Comparison of ENCODE assay signal across 32 cellular contexts in the genomic region with DNA sequence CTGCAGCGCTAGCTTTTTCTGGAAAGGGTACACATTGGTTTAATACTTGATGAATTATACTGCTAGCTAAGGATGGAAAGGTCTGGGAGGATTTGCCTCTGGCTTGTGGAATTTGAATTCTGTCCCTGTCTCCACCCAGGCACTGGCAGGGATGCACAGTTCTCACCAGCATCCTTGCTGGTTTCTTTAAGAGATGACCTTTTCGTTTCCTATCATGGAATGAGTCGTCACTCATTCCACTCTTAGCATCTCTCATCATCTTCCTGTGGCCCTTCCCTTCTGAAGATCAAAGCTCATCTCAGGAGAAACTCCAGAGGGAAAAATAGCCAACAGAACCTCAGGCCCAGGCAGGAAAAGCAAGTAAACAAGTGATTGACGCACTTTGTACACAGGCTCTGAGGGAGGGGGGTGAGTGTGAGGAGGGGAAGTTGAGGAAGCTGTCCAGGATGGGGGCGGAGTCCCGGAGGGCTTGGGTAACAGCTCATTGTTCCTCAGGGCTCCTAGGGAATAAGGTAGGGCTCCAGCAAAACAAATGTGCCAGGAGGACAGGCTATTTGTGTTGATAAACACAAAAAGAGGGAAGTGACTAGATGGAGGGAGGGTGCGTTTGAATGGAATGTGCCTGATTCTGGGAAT.
"Had no signal": no experiment of that assay in that cellular context is flagged by ENCODE, and none has a peak within 500 bp of the region (broad histone marks: within the 10 kb centered on the region; RNA-seq: fewer than 3 reads in every experiment).

No MANE protein-coding gene starts in this region.

- ATAC-seq: activated T-cell treated with anti-CD3 and anti-CD28 coated beads, Interleukin-2, amount 50 U/mL, for 4 hours; body of pancreas had no signal

- H3K27ac ChIP-seq: body of pancreas, PC-9, RWPE1, SJSA1 had no signal

- H3K4me3 Mint-ChIP-seq: activated CD4-positive, alpha-beta memory T cell treated with anti-CD3 and anti-CD28 coated beads for 36 hours; activated naive CD4-positive, alpha-beta T cell treated with anti-CD3 and anti-CD28 coated beads for 36 hours; activated T-cell treated with anti-CD3 and anti-CD28 coated beads, Interleukin-2, amount 50 U/mL, for 4 hours; activated T-helper 1 cell treated with anti-CD3 and anti-CD28 coated beads, Interleukin-12 subunit alpha, Interleukin-12 subunit beta, Interleukin-2, Interleukin-4 antibody, amounts not matched to agents 30 ng/mL and 10 ng/mL and 1 ng/mL, durations not matched to agents 14 hours and 24 hours and 36 hours; T-helper 1 cell treated with Interleukin-12 subunit alpha and Interleukin-12 subunit beta and Interleukin-4 antibody, amounts not matched to agents 30 μg/mL and 1 μg/mL, for 36 hours; T-helper 2 cell treated with Interferon-gamma antibody and Interleukin-4, amounts not matched to agents 5 μg/mL and 100 μg/mL, for 36 hours had no signal

- DNase-seq: activated CD4-positive, alpha-beta memory T cell treated with anti-CD3 and anti-CD28 coated beads for 36 hours; activated CD4-positive, alpha-beta T cell treated with anti-CD3 and anti-CD28 coated beads for 4 hours; activated CD4-positive, alpha-beta T cell treated with anti-CD3 and anti-CD28 coated beads, Interleukin-2, amount 50 U/mL, for 1 hour; activated CD4-positive, CD25-positive, alpha-beta regulatory T cell treated with anti-CD3 and anti-CD28 coated beads, Interleukin-2, amount 50 U/mL, for 72 hours; activated CD8-positive, alpha-beta memory T cell treated with anti-CD3 and anti-CD28 coated beads, Interleukin-2, amount 50 U/mL, for 4 hours; activated gamma-delta T cell treated with Interleukin-2 at 50 U/mL for 16 hours; activated naive CD4-positive, alpha-beta T cell treated with anti-CD3 and anti-CD28 coated beads for 36 hours; activated T-cell treated with anti-CD3 and anti-CD28 coated beads for 4 hours; activated T-cell treated with anti-CD3 and anti-CD28 coated beads, Interleukin-2, amount 50 U/mL, for 4 hours; body of pancreas; Kasumi-1; KG1; MG63; NCI-H1048; NCI-H1436 treated with DMSO at 0.1 percent for 48 hours; NCI-H1694 treated with DMSO at 0.1 percent for 48 hours; NCI-H2029; NCI-H345; NCI-H510A; NCI-H526; NCI-H748 treated with DMSO at 0.1 percent for 48 hours; NK-92 treated with Interleukin-12 subunit alpha and Interleukin-12 subunit beta, amount 100 ng/mL, for 24 hours; PC-9; SHP77; SK-N-SH had no signal

- H3K9me3 Mint-ChIP-seq: T-helper 1 cell treated with Interleukin-12 subunit alpha and Interleukin-12 subunit beta and Interleukin-4 antibody, amounts not matched to agents 30 μg/mL and 1 μg/mL, for 36 hours; T-helper 2 cell treated with Interferon-gamma antibody and Interleukin-4, amounts not matched to agents 5 μg/mL and 100 μg/mL, for 36 hours had no signal

- H3K4me1 ChIP-seq: adrenal gland, body of pancreas, breast epithelium, SJSA1 had no signal

- H3K4me3 ChIP-seq: adrenal gland, body of pancreas, breast epithelium, MG63, PC-9, SJSA1 had no signal

- H3K27me3 ChIP-seq: adrenal gland, body of pancreas, SJSA1 had no signal

- H3K36me3 ChIP-seq: adrenal gland, breast epithelium, MG63, SJSA1 had no signal

- H3K27ac Mint-ChIP-seq: activated CD4-positive, alpha-beta memory T cell treated with anti-CD3 and anti-CD28 coated beads for 36 hours; activated naive CD4-positive, alpha-beta T cell treated with anti-CD3 and anti-CD28 coated beads for 36 hours; activated T-helper 1 cell treated with anti-CD3 and anti-CD28 coated beads, Interleukin-12 subunit alpha, Interleukin-12 subunit beta, Interleukin-2, Interleukin-4 antibody, amounts not matched to agents 30 ng/mL and 10 ng/mL and 1 ng/mL, durations not matched to agents 14 hours and 24 hours and 36 hours; T-helper 1 cell treated with Interleukin-12 subunit alpha and Interleukin-12 subunit beta and Interleukin-4 antibody, amounts not matched to agents 30 μg/mL and 1 μg/mL, for 36 hours; T-helper 2 cell treated with Interferon-gamma antibody and Interleukin-4, amounts not matched to agents 5 μg/mL and 100 μg/mL, for 36 hours had no signal

- H3K9me3 ChIP-seq: body of pancreas, SJSA1, SK-N-SH had no signal
